In the genomic region with DNA sequence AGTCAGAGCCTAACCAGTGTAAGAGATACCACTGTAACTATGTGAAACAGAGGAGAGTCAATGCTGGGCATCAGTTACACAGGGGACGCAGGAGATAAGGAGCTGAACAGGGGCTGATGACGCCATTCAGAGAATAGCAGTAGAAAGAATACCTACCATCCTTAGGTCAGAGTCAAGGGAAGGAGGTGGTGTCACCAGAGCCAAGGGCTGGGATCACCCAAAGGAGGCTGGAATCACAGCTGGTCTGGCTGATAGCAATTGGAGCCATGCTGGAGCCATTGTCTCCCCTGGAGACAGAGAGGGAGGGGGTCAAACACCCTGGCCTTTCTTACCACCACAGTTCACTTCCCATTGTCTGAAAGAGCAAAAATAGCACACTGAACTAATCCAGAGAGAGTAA, we compare ENCODE assay signal across 25 cellular contexts. TPM values are rescaled to one million over a fixed set of nuclear protein-coding genes. Genes with fewer than 3 reads are reported as not detected.
"Had no signal": no experiment of that assay in that cellular context is flagged by ENCODE, and none has a peak within 500 bp of the region (broad histone marks: within the 10 kb centered on the region; RNA-seq: fewer than 3 reads in every experiment).

No MANE protein-coding gene starts in this region.

- H3K9me3 Mint-ChIP-seq: dendritic cell treated with granulocyte-macrophage colony-stimulating factor and Interleukin-4, amounts not matched to agents 40 ng/mL and 50 ng/mL, for 4 days; naive thymus-derived CD4-positive, alpha-beta T cell; stimulated activated naive CD8-positive, alpha-beta T cell treated with anti-CD3 and anti-CD28 coated beads, Interleukin-15, Interleukin-2, amounts not matched to agents 100 ng/mL and 50 ng/mL, for 24 hours had no signal

- H3K4me3 ChIP-seq: adrenal gland, ascending aorta, esophagus squamous epithelium, gastroesophageal sphincter, psoas muscle, thyroid gland had no signal

- ATAC-seq: gastroesophageal sphincter; naive thymus-derived CD4-positive, alpha-beta T cell; psoas muscle had no signal

- H3K36me3 Mint-ChIP-seq: activated naive CD8-positive, alpha-beta T cell; naive thymus-derived CD4-positive, alpha-beta T cell had no signal

- H3K27ac ChIP-seq: adrenal gland, ascending aorta, brain microvascular endothelial cell, esophagus squamous epithelium, gastroesophageal sphincter, psoas muscle, thyroid gland had no signal

- H3K27ac Mint-ChIP-seq: activated naive CD8-positive, alpha-beta T cell; dendritic cell treated with granulocyte-macrophage colony-stimulating factor and Interleukin-4, amounts not matched to agents 40 ng/mL and 50 ng/mL, for 4 days; naive thymus-derived CD4-positive, alpha-beta T cell; stimulated activated naive CD8-positive, alpha-beta T cell treated with anti-CD3 and anti-CD28 coated beads, Interleukin-15, Interleukin-2, amounts not matched to agents 100 ng/mL and 50 ng/mL, for 24 hours had no signal

- DNase-seq: activated CD4-positive, alpha-beta T cell treated with anti-CD3 and anti-CD28 coated beads for 1 hour; activated CD4-positive, alpha-beta T cell treated with anti-CD3 and anti-CD28 coated beads, Interleukin-2, amount 50 U/mL, for 1 hour; activated naive CD4-positive, alpha-beta T cell; activated T-cell treated with anti-CD3 and anti-CD28 coated beads, Interleukin-2, amount 50 U/mL, for 1 hour; brain microvascular endothelial cell; caudate nucleus; effector CD8-positive, alpha-beta T cell; esophagus squamous epithelium; head of caudate nucleus; hypothalamus; mesenchymal stem cell; naive thymus-derived CD4-positive, alpha-beta T cell; psoas muscle; right cardiac atrium; stimulated activated CD4-positive, alpha-beta T cell treated with anti-CD3 and anti-CD28 coated beads, Interleukin-1b, Interleukin-23, amount 100 ng/mL, for 48 hours; substantia nigra; T-helper 1 cell; thyroid gland had no signal

- H3K27me3 Mint-ChIP-seq: dendritic cell treated with granulocyte-macrophage colony-stimulating factor and Interleukin-4, amounts not matched to agents 40 ng/mL and 50 ng/mL, for 4 days had no signal

- H3K4me1 ChIP-seq: adrenal gland, ascending aorta, esophagus squamous epithelium, gastroesophageal sphincter, psoas muscle, thyroid gland had no signal

- H3K4me3 Mint-ChIP-seq: activated naive CD8-positive, alpha-beta T cell; dendritic cell treated with granulocyte-macrophage colony-stimulating factor and Interleukin-4, amounts not matched to agents 40 ng/mL and 50 ng/mL, for 4 days; naive thymus-derived CD4-positive, alpha-beta T cell; stimulated activated naive CD8-positive, alpha-beta T cell treated with anti-CD3 and anti-CD28 coated beads, Interleukin-15, Interleukin-2, amounts not matched to agents 100 ng/mL and 50 ng/mL, for 24 hours had no signal

- H3K36me3 ChIP-seq: adrenal gland, ascending aorta, brain microvascular endothelial cell, esophagus squamous epithelium, gastroesophageal sphincter, thyroid gland had no signal

- H3K27me3 ChIP-seq: adrenal gland, ascending aorta, brain microvascular endothelial cell, esophagus squamous epithelium, gastroesophageal sphincter, thyroid gland had no signal

RNA-seq across cellular contexts. Expression of gene LIPG, which starts 37.5 kb away (rescaled TPM):
- total RNA-seq: naive thymus-derived CD4-positive, alpha-beta T cell; osteocyte had no signal
- polyA plus RNA-seq: naive thymus-derived CD4-positive, alpha-beta T cell had no signal
